14 cellular contexts compared by ENCODE assay signal in the genomic region with DNA sequence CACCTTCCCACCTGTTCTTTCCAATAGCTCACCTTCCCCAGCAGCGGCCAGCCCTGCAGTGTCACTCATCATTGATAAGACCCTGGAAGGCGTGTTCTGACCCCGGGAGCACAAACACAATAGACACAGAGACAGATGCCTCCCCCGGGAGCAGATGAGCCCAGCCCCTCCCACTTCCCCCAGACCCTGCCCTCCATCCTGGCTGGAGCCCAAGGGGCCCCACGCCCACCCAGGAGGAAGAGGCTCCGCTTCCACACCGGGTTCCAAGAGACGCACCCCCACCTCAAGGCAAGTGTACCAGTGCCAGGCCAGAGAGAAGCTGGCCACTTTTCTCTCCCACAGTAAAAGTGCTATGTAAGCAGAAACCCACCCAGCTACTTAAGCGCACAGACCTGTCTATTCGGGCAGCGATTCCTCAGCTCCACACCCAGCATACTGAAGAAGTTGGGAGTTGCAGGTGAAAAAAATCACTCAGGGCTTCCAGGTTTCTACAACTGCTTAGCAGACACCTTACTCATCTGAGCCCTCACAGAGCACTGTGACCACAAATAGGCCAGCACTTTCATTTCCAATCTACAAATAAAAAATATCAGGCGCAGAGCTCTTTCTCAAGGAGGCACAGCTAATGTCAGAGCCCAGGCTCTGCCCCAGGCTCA.
A peak's percentile ranks its signal among the peaks of the same experiment; 100 is the strongest.
DNase-seq lines count a peak whose midpoint lies in the region; ATAC-seq, FAIRE-seq and TF ChIP-seq lines count a peak whose summit lies in the region.
"Had no signal": no experiment of that assay in that cellular context is flagged by ENCODE, and none has a peak within 500 bp of the region (broad histone marks: within the 10 kb centered on the region; RNA-seq: fewer than 3 reads in every experiment).

No MANE protein-coding gene starts in this region.

- 40 to 60% (median 46%) methylated on average over 12 of the region's 12 CpGs for WGBS in stomach, 5 donors

- H3K4me3 Mint-ChIP-seq in brain (no peak overlapping the region), mesothelial cell of epicardium (no peak overlapping the region)
- H3K4me3 Mint-ChIP-seq: naive thymus-derived CD8-positive, alpha-beta T cell had no signal

- H3K4me1 ChIP-seq in keratinocyte (ENCODE audit: control insufficient read depth, extremely low read depth, insufficient read depth, low read length), result peaks cover 31% of the 10 kb centered on the region
- peaks cover 0 to 17% (median 0%) of the 10 kb centered on the region in 4 donors for H3K4me1 ChIP-seq in stomach

- peak; percentile 20 for FAIRE-seq in keratinocyte (lab: Jason Lieb, UNC)

- DNase-seq in HL-60 (ENCODE audit: low read depth in 1 of 2, low spot score in 1 of 2) (no peak), keratinocyte (ENCODE audit: low read depth, low spot score) (no peak), stomach (no peak), epidermal melanocyte (ENCODE audit: insufficient read length, low spot score) (no peak), mesothelial cell of epicardium (ENCODE audit: low spot score in 2 of 2, unreplicated experiment in 2 of 2) (no peak)
- DNase-seq: KG1; naive thymus-derived CD8-positive, alpha-beta T cell; SHP77; stimulated activated CD4-positive, alpha-beta T cell treated with anti-CD3 and anti-CD28 coated beads, Interleukin-15, amount 100 ng/mL, for 24 hours had no signal

- no peaks in the 10 kb centered on the region for H3K36me3 Mint-ChIP-seq in brain
- H3K36me3 Mint-ChIP-seq in mesothelial cell of epicardium, result no peaks in the 10 kb centered on the region
- H3K36me3 Mint-ChIP-seq: naive thymus-derived CD8-positive, alpha-beta T cell had no signal

- no peaks in the 10 kb centered on the region for H3K9me1 ChIP-seq in keratinocyte (ENCODE audit: control insufficient read depth, extremely low read depth, insufficient read depth, low read length)

- H3K27me3 ChIP-seq in HL-60 (ENCODE audit: insufficient read depth, poor library complexity, severe bottlenecking) (no peaks in the 10 kb centered on the region), keratinocyte (ENCODE audit: control insufficient read depth, extremely low read depth, insufficient read depth, low read length) (no peaks in the 10 kb centered on the region), stomach (peaks cover 0 to 24% (median 0%) of the 10 kb centered on the region in 3 donors)
- H3K27me3 ChIP-seq: adrenal gland had no signal

- no peak for ATAC-seq in GM18517 (IDR thresholded peaks at IDR 0.05; ENCODE audit: unreplicated experiment)
- no peak for ATAC-seq in HG03196 (IDR thresholded peaks at IDR 0.05; ENCODE audit: unreplicated experiment)
- ATAC-seq: naive thymus-derived CD8-positive, alpha-beta T cell had no signal

- no peak for TF ChIP-seq CTCF in HL-60 (IDR thresholded peaks at IDR 0.05; ENCODE audit: insufficient read depth, low read length)
- TF ChIP-seq CTCF in brain (conservative IDR thresholded peaks at IDR 0.05), result no peak
- no peak for TF ChIP-seq CTCF in keratinocyte (optimal IDR thresholded peaks at IDR 0.05 in 1 of 3, IDR thresholded peaks at IDR 0.05 in 1 of 3, conservative IDR thresholded peaks at IDR 0.05 in 1 of 3; ENCODE audit: extremely low read depth in 1 of 3, insufficient read depth in 2 of 3, low read length in 3 of 3)
- no peak for TF ChIP-seq CTCF in stomach (IDR thresholded peaks at IDR 0.05)
- TF ChIP-seq CTCF in mesothelial cell of epicardium (IDR thresholded peaks at IDR 0.05; ENCODE audit: unreplicated experiment), result no peak

- H3K9ac ChIP-seq in keratinocyte (ENCODE audit: control insufficient read depth, extremely low read depth, insufficient read depth, low read length), result peak overlapping the region; percentile 36

- peaks cover 44% of the 10 kb centered on the region for H3K4me1 Mint-ChIP-seq in brain
- peaks cover 3% of the 10 kb centered on the region for H3K4me1 Mint-ChIP-seq in mesothelial cell of epicardium
- H3K4me1 Mint-ChIP-seq: naive thymus-derived CD8-positive, alpha-beta T cell had no signal

- H3K27me3 Mint-ChIP-seq in brain (peaks cover 9% of the 10 kb centered on the region), mesothelial cell of epicardium (ENCODE audit: low read depth) (peaks cover 17% of the 10 kb centered on the region)

- no peak for TF ChIP-seq POLR2A in stomach (IDR thresholded peaks at IDR 0.05)

- no peak for TF ChIP-seq EP300 in stomach (IDR thresholded peaks at IDR 0.05)

- peak overlapping the region; percentile 82 for H3K4me2 ChIP-seq in keratinocyte (ENCODE audit: control insufficient read depth, extremely low read depth, insufficient read depth, low read depth, low read length)

- peak overlapping the region in 3 of 5 experiments; percentile 40 to 87 (median 54) for H3K27ac Mint-ChIP-seq in brain
- H3K27ac Mint-ChIP-seq in mesothelial cell of epicardium, result no peak overlapping the region
- H3K27ac Mint-ChIP-seq: naive thymus-derived CD8-positive, alpha-beta T cell had no signal

- H3K9me3 Mint-ChIP-seq in brain (peaks cover 0 to 3% (median 0%) of the 10 kb centered on the region in 5 experiments), mesothelial cell of epicardium (no peaks in the 10 kb centered on the region)

- H3K4me3 ChIP-seq in HL-60 (replicated peaks; ENCODE audit: insufficient read depth, low read length) (no peak overlapping the region), keratinocyte (ENCODE audit: control insufficient read depth in 2 of 3, extremely low read depth in 1 of 3, insufficient read depth in 2 of 3, low read depth in 1 of 3, low read length in 3 of 3) (peak overlapping the region in 1 of 3 experiments; percentile 27), stomach (no peak overlapping the region)
- H3K4me3 ChIP-seq: adrenal gland had no signal

- H3K27ac ChIP-seq in HL-60 (replicated peaks) (0 out of 2 replicates have a peak overlapping the region, but pooled peaks have one; percentile 10), keratinocyte (ENCODE audit: control insufficient read depth, insufficient read depth, low read length) (peak overlapping the region; percentile 84), stomach (peak overlapping the region in 4 of 5 donors; percentile 51 to 78 (median 56))
- H3K27ac ChIP-seq: VCaP had no signal

- H3K36me3 ChIP-seq in keratinocyte (ENCODE audit: control insufficient read depth in 2 of 2, extremely low read depth in 1 of 2, insufficient read depth in 2 of 2, low read length in 2 of 2), result no peaks in the 10 kb centered on the region
- H3K36me3 ChIP-seq in stomach, result no peaks in the 10 kb centered on the region
- H3K36me3 ChIP-seq: adrenal gland had no signal

- H3K79me2 ChIP-seq in keratinocyte (ENCODE audit: control insufficient read depth, insufficient read depth, low read length), result no peaks in the 10 kb centered on the region

- H3K9me3 ChIP-seq in keratinocyte (ENCODE audit: control insufficient read depth, low read depth, low read length) (no peaks in the 10 kb centered on the region), stomach (no peaks in the 10 kb centered on the region)
- H3K9me3 ChIP-seq: adrenal gland had no signal

- H4K20me1 ChIP-seq in keratinocyte (ENCODE audit: control insufficient read depth, extremely low read depth, insufficient read depth, low read length), result no peaks in the 10 kb centered on the region

- dilution Hi-C loops in keratinocyte (cut with MboI; ENCODE audit: extremely low pct_ligation_motif_present, low sequenced_read_pairs), result no loop called here

- peak overlapping the region; percentile 80 for H2AFZ ChIP-seq in keratinocyte (ENCODE audit: control insufficient read depth, low read length)

- intact Hi-C loops in stomach (cut with DNase I; ENCODE audit: low total_unique reads), result no loop called here

Comparison
In these comparisons a context has a peak if more than half of its experiments do, and no peak if none do; other contexts are left out.
1. H3K27ac ChIP-seq: peak in every context shown above with its lines; median percentile 84 in keratinocyte; 56 in stomach; 10 in HL-60.